11 cellular contexts compared by ENCODE assay signal in the genomic region with DNA sequence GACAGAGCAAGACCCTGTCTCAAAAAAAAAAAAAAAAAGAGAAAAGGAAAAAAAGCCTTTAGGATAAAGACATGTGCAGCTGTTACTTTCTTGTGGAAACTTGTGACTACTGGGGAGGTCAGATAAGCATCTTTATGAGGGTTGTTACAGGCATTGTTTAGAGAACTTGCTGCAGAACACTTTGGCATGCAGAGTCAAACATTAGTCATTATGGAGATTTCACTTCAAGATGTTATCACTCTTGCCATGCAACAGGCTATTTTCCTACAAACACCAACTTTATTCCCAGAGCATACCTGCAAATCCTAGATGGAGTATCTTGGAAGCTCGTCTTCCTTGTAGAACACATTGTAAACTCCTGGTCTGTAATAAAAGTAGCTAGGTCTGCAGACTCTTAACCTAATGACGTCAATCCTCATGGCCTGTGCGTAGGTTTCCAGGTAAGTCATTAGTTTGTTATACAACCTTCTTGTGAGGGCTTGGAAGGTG. TPM values are rescaled to one million over a fixed set of nuclear protein-coding genes. Genes with fewer than 3 reads are reported as not detected.
DNase-seq lines count a peak whose midpoint lies in the region; ATAC-seq and TF ChIP-seq lines count a peak whose summit lies in the region.
"Had no signal": no experiment of that assay in that cellular context is flagged by ENCODE, and none has a peak within 500 bp of the region (broad histone marks: within the 10 kb centered on the region; RNA-seq: fewer than 3 reads in every experiment).

No MANE protein-coding gene starts in this region.

- no peaks in the 10 kb centered on the region for H3K4me1 ChIP-seq in NT2/D1 (ENCODE audit: insufficient read depth, insufficient read length)
- H3K4me1 ChIP-seq: stomach had no signal

- H3K9me3 ChIP-seq in NT2/D1 (ENCODE audit: insufficient read depth, low read length): no peaks in the 10 kb centered on the region
- H3K9me3 ChIP-seq: stomach had no signal

- no peak overlapping the region for H3K4me3 Mint-ChIP-seq in stimulated activated memory B cell treated with anti-CD40 and anti-IgM and Interleukin-4, amounts not matched to agents 10 μg/mL and 1 μg/mL and 100 μg/mL, for 72 hours

- no peak overlapping the region for H3K9ac ChIP-seq in NT2/D1 (ENCODE audit: insufficient read length, low read depth)

- H3K4me1 Mint-ChIP-seq in stimulated activated memory B cell treated with anti-CD40 and anti-IgM and Interleukin-4, amounts not matched to agents 10 μg/mL and 1 μg/mL and 100 μg/mL, for 72 hours: no peaks in the 10 kb centered on the region

- H3K27ac Mint-ChIP-seq in stimulated activated memory B cell treated with anti-CD40 and anti-IgM and Interleukin-4, amounts not matched to agents 10 μg/mL and 1 μg/mL and 100 μg/mL, for 72 hours: no peak overlapping the region

- no peaks in the 10 kb centered on the region for H3K36me3 ChIP-seq in NT2/D1 (ENCODE audit: insufficient read depth, insufficient read length, low read length)

- no peaks in the 10 kb centered on the region for H3K9me3 Mint-ChIP-seq in stimulated activated memory B cell treated with anti-CD40 and anti-IgM and Interleukin-4, amounts not matched to agents 10 μg/mL and 1 μg/mL and 100 μg/mL, for 72 hours

- no peak overlapping the region for H3K4me3 ChIP-seq in NT2/D1 (ENCODE audit: insufficient read length, low read depth)
- no peak overlapping the region for H3K4me3 ChIP-seq in epithelial cell of proximal tubule (ENCODE audit: low read depth, low read length)
- H3K4me3 ChIP-seq: stomach had no signal

- H3K27me3 Mint-ChIP-seq in stimulated activated memory B cell treated with anti-CD40 and anti-IgM and Interleukin-4, amounts not matched to agents 10 μg/mL and 1 μg/mL and 100 μg/mL, for 72 hours: no peaks in the 10 kb centered on the region

- no peak for ATAC-seq in GM21423 (IDR thresholded peaks at IDR 0.05; ENCODE audit: unreplicated experiment)
- ATAC-seq in stimulated activated memory B cell treated with anti-CD40 and anti-IgM and Interleukin-4, amounts not matched to agents 10 μg/mL and 1 μg/mL and 100 μg/mL, for 72 hours: no peak

- no peaks in the 10 kb centered on the region for H3K27me3 ChIP-seq in NT2/D1 (ENCODE audit: insufficient read depth, insufficient read length)
- H3K27me3 ChIP-seq: stomach had no signal

- TF ChIP-seq CTCF in epithelial cell of proximal tubule (conservative IDR thresholded peaks at IDR 0.05; ENCODE audit: low read depth, low read length): no peak

- DNase-seq in GF-D8 (lab: John Stamatoyannopoulos, UW) (peak; percentile 52), NT2/D1 (ENCODE audit: low read depth, low spot score) (peak; percentile 32), epithelial cell of proximal tubule (ENCODE audit: low read depth) (peak; percentile 12), renal cortical epithelial cell (ENCODE audit: low read depth) (peak; percentile 86)
- DNase-seq in stimulated activated CD4-positive, alpha-beta T cell treated with anti-CD3 and anti-CD28 coated beads, Interleukin-4, amount 100 ng/mL, for 1 hour: no peak
- DNase-seq: head of caudate nucleus, NCI-H2171, SHP77 treated with DMSO at 0.1 percent for 48 hours, stomach had no signal

- peaks cover 34% of the 10 kb centered on the region for H3K36me3 Mint-ChIP-seq in stimulated activated memory B cell treated with anti-CD40 and anti-IgM and Interleukin-4, amounts not matched to agents 10 μg/mL and 1 μg/mL and 100 μg/mL, for 72 hours

RNA-seq across cellular contexts. Expression of gene WDR89, which starts 36.3 kb away (rescaled TPM):
- total RNA-seq in epithelial cell of proximal tubule: 7.7 and 8.9 TPM in 2 replicates
- total RNA-seq in renal cortical epithelial cell: 21.4 and 26.0 TPM in 2 replicates

RNA-seq across cellular contexts. Expression of gene SGPP1, which starts 49.9 kb away (rescaled TPM):
- 18.2 and 18.9 TPM in 2 replicates for total RNA-seq in epithelial cell of proximal tubule
- 51.8 and 63.4 TPM in 2 replicates for total RNA-seq in renal cortical epithelial cell
